8 cellular contexts compared by ENCODE assay signal in the genomic region with DNA sequence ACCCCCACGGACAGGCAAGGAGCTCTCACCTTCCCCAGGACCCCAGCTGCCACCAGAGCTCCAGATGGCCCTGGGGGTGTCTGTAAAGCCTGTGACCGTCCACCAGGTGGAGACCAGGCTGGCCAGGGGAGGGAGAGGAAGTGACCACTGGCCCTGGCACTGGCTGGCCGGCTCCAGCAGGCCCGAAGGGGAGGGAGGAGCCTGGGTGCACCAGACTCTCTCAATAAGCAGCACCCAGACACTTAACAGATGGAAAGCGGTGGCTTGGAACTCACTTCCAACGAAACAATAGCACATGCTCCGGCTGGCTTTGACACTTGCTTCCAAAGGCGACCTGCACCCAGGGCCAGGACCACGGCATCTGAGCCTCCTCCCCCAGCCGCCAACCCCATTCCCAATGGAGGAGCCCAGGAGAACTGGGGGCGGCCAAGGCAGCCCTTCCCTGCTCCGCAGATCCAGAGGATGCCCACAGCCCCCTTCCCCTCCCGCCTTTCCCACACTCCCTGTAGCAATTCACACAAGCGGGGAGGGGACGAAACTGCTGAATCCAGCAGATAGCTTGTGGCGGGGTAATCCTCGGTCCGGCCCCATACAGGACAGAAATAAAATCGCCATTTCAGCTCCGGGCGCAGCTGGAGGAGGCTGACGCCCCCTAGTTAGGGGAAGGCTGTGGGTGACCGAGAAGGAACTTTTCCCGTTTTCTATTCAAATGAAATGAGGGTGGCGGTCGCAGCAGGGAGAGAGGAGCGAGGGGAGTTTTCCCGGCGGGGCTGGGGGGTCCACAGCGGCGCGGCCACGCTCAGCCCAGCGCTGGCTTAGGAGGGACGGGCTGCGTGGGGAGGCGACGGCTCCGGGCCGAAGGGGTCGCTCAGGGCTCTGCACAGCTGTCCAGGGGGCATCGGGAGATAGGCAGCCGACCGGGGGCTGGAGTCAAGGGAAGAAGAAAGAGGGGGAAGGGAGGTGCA. TPM values are rescaled to one million over a fixed set of nuclear protein-coding genes. Genes with fewer than 3 reads are reported as not detected.
DNase-seq lines count a peak whose midpoint lies in the region; ATAC-seq lines count a peak whose summit lies in the region.

No MANE protein-coding gene starts in this region.

- no peaks in the 10 kb centered on the region for H3K36me3 Mint-ChIP-seq in activated T-cell treated with anti-CD3 and anti-CD28 coated beads, Interleukin-2, amount 50 U/mL, for 24 hours (ENCODE audit: low read depth)

- no peak overlapping the region for H3K27ac Mint-ChIP-seq in activated T-cell treated with anti-CD3 and anti-CD28 coated beads, Interleukin-2, amount 50 U/mL, for 24 hours

- H3K9me3 Mint-ChIP-seq in activated T-cell treated with anti-CD3 and anti-CD28 coated beads, Interleukin-2, amount 50 U/mL, for 24 hours = no peaks in the 10 kb centered on the region

- no peak for ATAC-seq in HG03520 (IDR thresholded peaks at IDR 0.05; ENCODE audit: unreplicated experiment)
- ATAC-seq in GM21390 (IDR thresholded peaks at IDR 0.05; ENCODE audit: unreplicated experiment) = no peak

- H3K4me3 Mint-ChIP-seq in activated T-cell treated with anti-CD3 and anti-CD28 coated beads, Interleukin-2, amount 50 U/mL, for 24 hours = peak overlapping the region; percentile 73

- DNase-seq in activated T-cell treated with anti-CD3 and anti-CD28 coated beads, Interleukin-2, amount 50 U/mL, for 24 hours = no peak
- DNase-seq in activated T-cell treated with anti-CD3 and anti-CD28 coated beads for 4 hours (no peak), RPMI7951 (ENCODE audit: low read depth) (peak; percentile 44), epidermal melanocyte (ENCODE audit: insufficient read length, low spot score) (peak; percentile 45), mucosa of gallbladder (ENCODE audit: low spot score) (peak; percentile 75), ureter (ENCODE audit: low spot score) (peak; percentile 73)

- peaks cover 26% of the 10 kb centered on the region for H3K27me3 Mint-ChIP-seq in activated T-cell treated with anti-CD3 and anti-CD28 coated beads, Interleukin-2, amount 50 U/mL, for 24 hours

- peaks cover 18% of the 10 kb centered on the region for H3K4me1 Mint-ChIP-seq in activated T-cell treated with anti-CD3 and anti-CD28 coated beads, Interleukin-2, amount 50 U/mL, for 24 hours (ENCODE audit: low read depth)

RNA-seq across cellular contexts. Expression of a gene that starts 0.6 kb away (rescaled TPM):
- not detected in 2 replicates for total RNA-seq in RPMI7951 (2014; rRNA removed; shearing (Covaris generic))
- total RNA-seq in mucosa of gallbladder = 22.8 TPM
- total RNA-seq in ureter = 26.1 TPM

Comparison
In these comparisons a context has a peak if more than half of its experiments do, and no peak if none do; other contexts are left out.
1. DNase-seq: peak in RPMI7951 (single experiment), epidermal melanocyte (single experiment), mucosa of gallbladder (single experiment) and ureter (single experiment); none in activated T-cell treated with anti-CD3 and anti-CD28 coated beads, Interleukin-2, amount 50 U/mL, for 24 hours (single experiment) and activated T-cell treated with anti-CD3 and anti-CD28 coated beads for 4 hours (single experiment).
2. RNA of a gene that starts 0.6 kb away (total RNA-seq): 26.1 TPM in ureter (single experiment) and 22.8 TPM in mucosa of gallbladder (single experiment); not detected in RPMI7951; every median in the first group is over 10 times any median in the second.